19 cellular contexts compared by ENCODE assay signal in genomic region chr22:42904049-42904448, GRCh38.
"Had no signal": no experiment of that assay in that cellular context is flagged by ENCODE, and none has a peak within 500 bp of the region (broad histone marks: within the 10 kb centered on the region; RNA-seq: fewer than 3 reads in every experiment).

No MANE protein-coding gene starts in this region.

- H3K9me3 Mint-ChIP-seq: activated B cell treated with CpG ODN at 0.5 μM for 24 hours; activated CD4-positive, alpha-beta T cell treated with anti-CD3 and anti-CD28 coated beads, Interleukin-2, amount 10 ng/mL, durations not matched to agents 7 days and 5 days; activated naive CD4-positive, alpha-beta T cell treated with anti-CD3 and anti-CD28 coated beads for 36 hours; activated T-helper 17 cell treated with anti-CD3 and anti-CD28 coated beads, Interleukin-2, amount 50 U/mL, for 72 hours; immature natural killer cell; natural killer cell; stimulated activated naive CD8-positive, alpha-beta T cell treated with anti-CD3 and anti-CD28 coated beads, Interleukin-15, amount 100 ng/mL, for 72 hours; T-helper 1 cell treated with Interleukin-12 subunit alpha and Interleukin-12 subunit beta and Interleukin-4 antibody, amounts not matched to agents 30 μg/mL and 1 μg/mL, for 36 hours had no signal

- H3K4me3 ChIP-seq: coronary artery, mucosa of descending colon, ovary, testis had no signal

- H3K36me3 Mint-ChIP-seq: natural killer cell had no signal

- H3K4me3 Mint-ChIP-seq: activated B cell treated with CpG ODN at 0.5 μM for 24 hours; activated CD4-positive, alpha-beta T cell treated with anti-CD3 and anti-CD28 coated beads, Interleukin-2, amount 10 ng/mL, durations not matched to agents 7 days and 5 days; activated naive CD4-positive, alpha-beta T cell treated with anti-CD3 and anti-CD28 coated beads for 36 hours; activated T-helper 17 cell treated with anti-CD3 and anti-CD28 coated beads, Interleukin-2, amount 50 U/mL, for 72 hours; immature natural killer cell; natural killer cell; stimulated activated naive CD8-positive, alpha-beta T cell treated with anti-CD3 and anti-CD28 coated beads, Interleukin-15, amount 100 ng/mL, for 72 hours; T-helper 1 cell treated with Interleukin-12 subunit alpha and Interleukin-12 subunit beta and Interleukin-4 antibody, amounts not matched to agents 30 μg/mL and 1 μg/mL, for 36 hours had no signal

- H3K4me1 Mint-ChIP-seq: activated B cell treated with CpG ODN at 0.5 μM for 24 hours; activated CD4-positive, alpha-beta T cell treated with anti-CD3 and anti-CD28 coated beads, Interleukin-2, amount 10 ng/mL, durations not matched to agents 7 days and 5 days; activated T-helper 17 cell treated with anti-CD3 and anti-CD28 coated beads, Interleukin-2, amount 50 U/mL, for 72 hours had no signal

- H3K27ac Mint-ChIP-seq: activated B cell treated with CpG ODN at 0.5 μM for 24 hours; activated CD4-positive, alpha-beta T cell treated with anti-CD3 and anti-CD28 coated beads, Interleukin-2, amount 10 ng/mL, durations not matched to agents 7 days and 5 days; activated T-helper 17 cell treated with anti-CD3 and anti-CD28 coated beads, Interleukin-2, amount 50 U/mL, for 72 hours; natural killer cell; T-helper 1 cell treated with Interleukin-12 subunit alpha and Interleukin-12 subunit beta and Interleukin-4 antibody, amounts not matched to agents 30 μg/mL and 1 μg/mL, for 36 hours had no signal

- H3K9me3 ChIP-seq: mucosa of descending colon, ovary, testis had no signal

- H3K27me3 ChIP-seq: ovary, testis had no signal

- DNase-seq: activated B cell treated with CpG ODN at 0.5 μM for 24 hours; activated CD4-positive, alpha-beta T cell treated with anti-CD3 and anti-CD28 coated beads, Interleukin-2, amount 10 ng/mL, durations not matched to agents 7 days and 5 days; activated CD8-positive, alpha-beta memory T cell treated with anti-CD3 and anti-CD28 coated beads for 24 hours; activated naive CD4-positive, alpha-beta T cell treated with anti-CD3 and anti-CD28 coated beads for 36 hours; caudate nucleus; effector CD8-positive, alpha-beta T cell; immature natural killer cell; mammary epithelial cell; mucosa of descending colon; natural killer cell; ovary; stimulated activated CD4-positive, alpha-beta T cell treated with anti-CD3 and anti-CD28 coated beads, Interleukin-15, amount 100 ng/mL, for 24 hours; stimulated activated CD4-positive, alpha-beta T cell treated with anti-CD3 and anti-CD28 coated beads, Interleukin-4, amount 100 ng/mL, for 24 hours; stimulated activated naive CD8-positive, alpha-beta T cell treated with anti-CD3 and anti-CD28 coated beads, Interleukin-15, amount 100 ng/mL, for 72 hours; testis had no signal

- H3K27ac ChIP-seq: epithelial cell of prostate, ovary, testis had no signal

- H3K27me3 Mint-ChIP-seq: activated B cell treated with CpG ODN at 0.5 μM for 24 hours; activated CD4-positive, alpha-beta T cell treated with anti-CD3 and anti-CD28 coated beads, Interleukin-2, amount 10 ng/mL, durations not matched to agents 7 days and 5 days; activated T-helper 17 cell treated with anti-CD3 and anti-CD28 coated beads, Interleukin-2, amount 50 U/mL, for 72 hours; stimulated activated naive CD8-positive, alpha-beta T cell treated with anti-CD3 and anti-CD28 coated beads, Interleukin-15, amount 100 ng/mL, for 72 hours had no signal

- ATAC-seq: activated T-helper 17 cell treated with anti-CD3 and anti-CD28 coated beads, Interleukin-2, amount 50 U/mL, for 72 hours; mucosa of descending colon; natural killer cell; stimulated activated naive CD8-positive, alpha-beta T cell treated with anti-CD3 and anti-CD28 coated beads, Interleukin-15, amount 100 ng/mL, for 72 hours had no signal

- H3K36me3 ChIP-seq: ovary had no signal
